25 cellular contexts compared by ENCODE assay signal in the genomic region with DNA sequence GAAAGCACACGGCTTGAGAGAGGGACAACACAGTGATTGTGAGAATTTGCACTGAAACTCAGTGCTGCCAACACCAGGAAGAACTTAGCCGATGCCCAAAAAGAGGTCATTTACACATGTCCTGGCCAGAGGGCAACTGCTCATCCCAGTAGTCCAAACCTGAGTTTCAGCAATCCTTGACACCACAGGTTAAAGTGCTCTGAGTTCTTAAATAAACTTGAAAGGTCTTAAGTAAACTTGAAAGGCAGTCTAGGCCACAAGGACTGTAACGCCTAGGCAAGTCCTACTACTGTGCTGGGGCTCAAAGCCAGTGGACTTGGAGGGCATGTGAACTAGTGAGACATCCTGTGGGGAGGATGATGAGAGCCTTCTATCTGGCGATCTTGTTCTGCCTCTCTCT. TPM values are rescaled to one million over a fixed set of nuclear protein-coding genes. Genes with fewer than 3 reads are reported as not detected.
DNase-seq lines count a peak whose midpoint lies in the region; ATAC-seq, FAIRE-seq and TF ChIP-seq lines count a peak whose summit lies in the region.
"Had no signal": no experiment of that assay in that cellular context is flagged by ENCODE, and none has a peak within 500 bp of the region (broad histone marks: within the 10 kb centered on the region; RNA-seq: fewer than 3 reads in every experiment).

No MANE protein-coding gene starts in this region.

- H3K36me3 ChIP-seq in endodermal cell (ENCODE audit: control insufficient read depth, insufficient read depth, low read length): no peaks in the 10 kb centered on the region
- H3K36me3 ChIP-seq in lung (ENCODE audit: control insufficient read depth in 2 of 2, insufficient read depth in 2 of 2, low read length in 2 of 2): no peaks in the 10 kb centered on the region
- H3K36me3 ChIP-seq in upper lobe of right lung: peaks cover 9% of the 10 kb centered on the region
- H3K36me3 ChIP-seq: HAP-1, left ventricle myocardium inferior, transverse colon had no signal

- TF ChIP-seq CTCF in endodermal cell (conservative IDR thresholded peaks at IDR 0.05) (peak; percentile 23), lung (IDR thresholded peaks at IDR 0.05; ENCODE audit: control extremely low read depth, extremely low read depth) (no peak), upper lobe of right lung (IDR thresholded peaks at IDR 0.05) (no peak)

- peaks cover 51% of the 10 kb centered on the region for H3K4me1 Mint-ChIP-seq in activated naive CD8-positive, alpha-beta T cell (ENCODE audit: low read depth)
- peaks cover 20% of the 10 kb centered on the region for H3K4me1 Mint-ChIP-seq in activated naive CD8-positive, alpha-beta T cell treated with anti-CD3 and anti-CD28 coated beads for 36 hours
- H3K4me1 Mint-ChIP-seq in endodermal cell: peaks cover 25% of the 10 kb centered on the region

- TF ChIP-seq POLR2A in GM12891 (IDR thresholded peaks at IDR 0.05; ENCODE audit: low read depth, low read length): no peak

- H3K4me1 ChIP-seq in endodermal cell (ENCODE audit: control insufficient read depth, insufficient read depth, low read length): peaks cover 7% of the 10 kb centered on the region
- peaks cover 7 to 29% of the 10 kb centered on the region in 2 donors for H3K4me1 ChIP-seq in lung (ENCODE audit: control insufficient read depth in 2 of 2, insufficient read depth in 2 of 2, low read length in 2 of 2)
- no peaks in the 10 kb centered on the region for H3K4me1 ChIP-seq in upper lobe of right lung

- H3K9me3 Mint-ChIP-seq in activated naive CD8-positive, alpha-beta T cell (ENCODE audit: low read depth): peaks cover 18% of the 10 kb centered on the region
- H3K9me3 Mint-ChIP-seq in activated naive CD8-positive, alpha-beta T cell treated with anti-CD3 and anti-CD28 coated beads for 36 hours: peaks cover 28% of the 10 kb centered on the region
- peaks cover 34% of the 10 kb centered on the region for H3K9me3 Mint-ChIP-seq in endodermal cell

- H3K9me3 ChIP-seq in endodermal cell (ENCODE audit: control insufficient read depth, low read length) (peaks cover 15% of the 10 kb centered on the region), lung (ENCODE audit: control insufficient read depth in 2 of 2, insufficient read depth in 1 of 2, low read length in 1 of 2) (no peaks in the 10 kb centered on the region), upper lobe of right lung (peaks cover 5% of the 10 kb centered on the region)

- H3K36me3 Mint-ChIP-seq in activated naive CD8-positive, alpha-beta T cell: peaks cover 32% of the 10 kb centered on the region
- peaks cover 42% of the 10 kb centered on the region for H3K36me3 Mint-ChIP-seq in activated naive CD8-positive, alpha-beta T cell treated with anti-CD3 and anti-CD28 coated beads for 36 hours
- peaks cover 27% of the 10 kb centered on the region for H3K36me3 Mint-ChIP-seq in endodermal cell (ENCODE audit: low read depth)

- H3K9ac ChIP-seq in endodermal cell (ENCODE audit: extremely low read depth, low read length, poor library complexity, severe bottlenecking): no peak overlapping the region
- H3K9ac ChIP-seq: parathyroid adenoma had no signal

- no peak for DNase-seq in activated naive CD8-positive, alpha-beta T cell treated with anti-CD3 and anti-CD28 coated beads for 36 hours
- DNase-seq in endodermal cell (no peak), lung (ENCODE audit: low spot score) (no peak), upper lobe of right lung (no peak), GM12891 (ENCODE audit: insufficient read length, low spot score) (no peak), NCI-H526 (lab: John Stamatoyannopoulos, UW) (no peak), NCI-H1092 (lab: John Stamatoyannopoulos, UW) (no peak)
- DNase-seq: activated CD4-positive, alpha-beta memory T cell treated with anti-CD3 and anti-CD28 coated beads, Interleukin-2, amount 10 ng/mL, durations not matched to agents 7 days and 5 days; activated gamma-delta T cell; AML-193; cerebellar nuclear complex; DMS53; heart right ventricle; left ventricle myocardium inferior; NCI-H1092 treated with DMSO at 0.1 percent for 48 hours; NCI-H1930; NCI-H2227 treated with DMSO at 0.1 percent for 48 hours; T-helper 9 cell; transverse colon had no signal

- 94 to 97% methylated on average over 3 to 4 of the region's 4 CpGs for WGBS in endodermal cell (ENCODE audit: insufficient coverage in 1 of 2, insufficient read length in 1 of 2), 2 experiments
- 70 to 90% methylated on average over 4 of the region's 4 CpGs for WGBS in lung, 2 donors

- ATAC-seq in lung (ENCODE audit: insufficient read depth, low FRiP score): peak; percentile 27
- peak; percentile 68 for ATAC-seq in upper lobe of right lung
- ATAC-seq: sciatic nerve had no signal

- no peak for FAIRE-seq in GM12891 (lab: Jason Lieb, UNC)

- H3K27ac ChIP-seq in endodermal cell (ENCODE audit: low read depth, low read length) (no peak overlapping the region), lung (ENCODE audit: low read depth in 1 of 2, low read length in 1 of 2) (no peak overlapping the region), upper lobe of right lung (no peak overlapping the region)
- H3K27ac ChIP-seq: parathyroid adenoma, transverse colon had no signal

- H3K27me3 Mint-ChIP-seq in activated naive CD8-positive, alpha-beta T cell: no peaks in the 10 kb centered on the region
- no peaks in the 10 kb centered on the region for H3K27me3 Mint-ChIP-seq in activated naive CD8-positive, alpha-beta T cell treated with anti-CD3 and anti-CD28 coated beads for 36 hours
- no peaks in the 10 kb centered on the region for H3K27me3 Mint-ChIP-seq in endodermal cell (ENCODE audit: insufficient read depth)
- H3K27me3 Mint-ChIP-seq: activated CD4-positive, alpha-beta memory T cell treated with anti-CD3 and anti-CD28 coated beads, Interleukin-2, amount 10 ng/mL, durations not matched to agents 7 days and 5 days; stimulated activated naive CD8-positive, alpha-beta T cell treated with anti-CD3 and anti-CD28 coated beads, Interleukin-15, Interleukin-2, amounts not matched to agents 100 ng/mL and 50 ng/mL, for 24 hours had no signal

- H3K27me3 ChIP-seq in endodermal cell (ENCODE audit: control insufficient read depth, insufficient read depth, low read length, poor library complexity, severe bottlenecking) (no peaks in the 10 kb centered on the region), lung (ENCODE audit: control insufficient read depth, insufficient read depth) (no peaks in the 10 kb centered on the region), upper lobe of right lung (no peaks in the 10 kb centered on the region)
- H3K27me3 ChIP-seq: heart right ventricle, transverse colon had no signal

- no peak overlapping the region for H3K4me3 ChIP-seq in endodermal cell (ENCODE audit: low read length)
- peak overlapping the region; percentile 16 for H3K4me3 ChIP-seq in lung
- H3K4me3 ChIP-seq in upper lobe of right lung: no peak overlapping the region
- H3K4me3 ChIP-seq: HAP-1, heart right ventricle, left ventricle myocardium inferior, transverse colon had no signal

- intact Hi-C loops in upper lobe of right lung (cut with DNase I): no loop called here

- H3K4me3 Mint-ChIP-seq in activated naive CD8-positive, alpha-beta T cell: no peak overlapping the region
- no peak overlapping the region for H3K4me3 Mint-ChIP-seq in activated naive CD8-positive, alpha-beta T cell treated with anti-CD3 and anti-CD28 coated beads for 36 hours
- H3K4me3 Mint-ChIP-seq in endodermal cell: no peak overlapping the region
- H3K4me3 Mint-ChIP-seq: activated CD4-positive, alpha-beta memory T cell treated with anti-CD3 and anti-CD28 coated beads, Interleukin-2, amount 10 ng/mL, durations not matched to agents 7 days and 5 days; neural crest cell; stimulated activated naive CD8-positive, alpha-beta T cell treated with anti-CD3 and anti-CD28 coated beads, Interleukin-15, Interleukin-2, amounts not matched to agents 100 ng/mL and 50 ng/mL, for 24 hours had no signal

- peak overlapping the region; percentile 46 for H3K27ac Mint-ChIP-seq in activated naive CD8-positive, alpha-beta T cell
- no peak overlapping the region for H3K27ac Mint-ChIP-seq in activated naive CD8-positive, alpha-beta T cell treated with anti-CD3 and anti-CD28 coated beads for 36 hours
- H3K27ac Mint-ChIP-seq in endodermal cell: peak overlapping the region; percentile 70
- H3K27ac Mint-ChIP-seq: activated CD4-positive, alpha-beta memory T cell treated with anti-CD3 and anti-CD28 coated beads, Interleukin-2, amount 10 ng/mL, durations not matched to agents 7 days and 5 days; stimulated activated naive CD8-positive, alpha-beta T cell treated with anti-CD3 and anti-CD28 coated beads, Interleukin-15, Interleukin-2, amounts not matched to agents 100 ng/mL and 50 ng/mL, for 24 hours had no signal

TF ChIP-seq in GM12891, 5 proteins besides CTCF, POLR2A, EP300 and RAD21:
- no peak for TF ChIP-seq POLR2AphosphoS5 (IDR thresholded peaks at IDR 0.05; ENCODE audit: low read depth, low read length)
- TF ChIP-seq POU2F2 (IDR thresholded peaks at IDR 0.05; ENCODE audit: low read depth, low read length): no peak
- no peak for TF ChIP-seq TAF1 (IDR thresholded peaks at IDR 0.05; ENCODE audit: low read depth, low read length)
- TF ChIP-seq SPI1 (IDR thresholded peaks at IDR 0.05; ENCODE audit: low read depth, low read length): no peak
- no peak for TF ChIP-seq PAX5 (IDR thresholded peaks at IDR 0.05; ENCODE audit: insufficient read depth, low read length, severe bottlenecking)

RNA-seq across cellular contexts. Expression of a gene that starts 14.1 kb away (rescaled TPM):
- 10 to 100 TPM; 50.0 to 52.8 TPM for total RNA-seq in activated naive CD8-positive, alpha-beta T cell treated with anti-CD3 and anti-CD28 coated beads for 36 hours
- 10 to 100 TPM; 61.3 to 69.6 TPM for total RNA-seq in endodermal cell
- 45.1 TPM for polyA plus RNA-seq in endodermal cell (2013, experiment 1 of 2)
- polyA plus RNA-seq in endodermal cell (2013, experiment 2 of 2): 50.0 TPM
- 100 to 1,000 TPM in 1 of 2 donors, 10 to 100 TPM in 1; 68.6 to 171 TPM for total RNA-seq in lung
- polyA plus RNA-seq in lung: 100 to 1,000 TPM in 1 of 2 donors, 10 to 100 TPM in 1; 45.9 to 114 TPM
- total RNA-seq in upper lobe of right lung: 97.8 TPM
- 38.7 TPM for polyA plus RNA-seq in GM12891 (2012; ENCODE audit: low read depth, missing spikeins)
